ENCODE assay signal across 17 cellular contexts in the genomic region with DNA sequence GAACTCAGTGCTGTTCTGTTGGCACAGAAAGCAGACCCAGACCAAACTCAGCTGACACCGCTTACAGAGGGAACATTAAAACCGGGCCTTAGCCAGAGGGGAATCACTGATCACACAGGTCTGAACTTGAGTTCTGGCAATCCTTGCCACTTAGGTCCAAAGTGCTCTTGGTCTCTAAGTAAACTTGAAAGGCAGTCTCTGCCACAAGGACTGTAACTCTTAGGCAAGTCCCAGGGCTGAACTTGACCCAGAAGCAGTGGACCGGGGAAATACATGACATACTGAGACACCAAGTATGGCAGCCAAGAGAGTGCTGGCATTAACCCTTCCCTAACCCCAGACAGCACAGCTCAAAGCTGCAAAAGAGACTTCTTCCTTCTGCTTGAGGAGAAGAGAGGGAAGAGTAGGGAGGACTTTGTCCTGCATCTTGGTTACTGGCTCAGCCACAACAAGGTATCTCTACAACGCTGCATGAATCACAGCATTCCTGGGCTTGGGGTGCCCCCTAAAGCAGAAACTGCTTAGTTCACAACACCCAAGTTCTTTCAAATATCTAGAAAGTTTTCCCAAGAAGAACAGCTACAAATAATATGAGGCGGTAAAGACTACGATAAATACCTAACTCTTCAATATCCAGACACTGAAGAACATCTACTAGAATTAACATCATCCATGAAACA. TPM values are rescaled to one million over a fixed set of nuclear protein-coding genes. Genes with fewer than 3 reads are reported as not detected.
DNase-seq lines count a peak whose midpoint lies in the region; ATAC-seq, FAIRE-seq and TF ChIP-seq lines count a peak whose summit lies in the region.
"Had no signal": no experiment of that assay in that cellular context is flagged by ENCODE, and none has a peak within 500 bp of the region (broad histone marks: within the 10 kb centered on the region; RNA-seq: fewer than 3 reads in every experiment).

No MANE protein-coding gene starts in this region.

- peak in 1 of 2 experiments; percentile 22; a peak in 2 of 5 replicates for TF ChIP-seq RAD21 in A549 (conservative IDR thresholded peaks at IDR 0.05 in 1 of 2, IDR thresholded peaks at IDR 0.05 in 1 of 2)

- WGBS in A549 (ENCODE audit: missing lambda C conversion rate), result 57% methylated on average over 4 of the region's 6 CpGs

- H3K4me1 ChIP-seq in A549, result peaks cover 8% of the 10 kb centered on the region; the same call in 2 of the 3 replicates

- TF ChIP-seq POLR2A in A549 (IDR thresholded peaks at IDR 0.05; ENCODE audit: low read length), result no peak

- CTCF ChIA-PET in A549 (lab: Yijun Ruan, JAX), result no interaction called here

- no peak for FAIRE-seq in A549 (lab: Jason Lieb, UNC)

- H3K4me3 ChIP-seq in A549 (no peak overlapping the region), cardiac fibroblast (replicated peaks in 1 of 2; ENCODE audit: low read depth in 2 of 2, low read length in 2 of 2) (no peak overlapping the region)

- DNase-seq in A549 (ENCODE audit: low read depth in 1 of 2, low spot score in 1 of 2), result peak in 1 of 2 experiments; percentile 29
- DNase-seq in HT1080 (ENCODE audit: low read depth), result peak; percentile 23
- peak; percentile 10 to 28 for DNase-seq in cardiac fibroblast (ENCODE audit: low read depth in 2 of 2)
- DNase-seq in left kidney (ENCODE audit: low read depth, low spot score), result peak; percentile 21
- no peak for DNase-seq in NCI-H510A (lab: John Stamatoyannopoulos, UW)
- DNase-seq in NCI-H2107 treated with DMSO at 0.1 percent for 48 hours (lab: John Stamatoyannopoulos, UW; ENCODE audit: unreplicated experiment), result no peak
- DNase-seq: activated CD4-positive, CD25-positive, alpha-beta regulatory T cell; GF-D8; MM.1S; NCI-H2081; NCI-H748 treated with DMSO at 0.1 percent for 48 hours; T-cell had no signal

- ATAC-seq in A549 (peak; percentile 73 to 75; a peak in 4 of 6 replicates), GM19455 (IDR thresholded peaks at IDR 0.05; ENCODE audit: unreplicated experiment) (no peak), GM21619 (IDR thresholded peaks at IDR 0.05; ENCODE audit: unreplicated experiment) (no peak)
- ATAC-seq: activated T-helper 17 cell treated with anti-CD3 and anti-CD28 coated beads, Interleukin-2, amount 50 U/mL, for 72 hours; T-cell had no signal

- POLR2A ChIA-PET in A549 (lab: Yijun Ruan, JAX), result no interaction called here

- no peak for TF ChIP-seq EP300 in A549 (IDR thresholded peaks at IDR 0.05)

- TF ChIP-seq CTCF in A549 (IDR thresholded peaks at IDR 0.05) (no peak), cardiac fibroblast (IDR thresholded peaks at IDR 0.05; ENCODE audit: low read depth, low read length) (no peak)

- H3K27ac ChIP-seq in A549, result peak overlapping the region in 1 of 2 experiments; percentile 68; a peak in 2 of 6 replicates
- H3K27ac ChIP-seq: neutrophil had no signal

- H3K4me2 ChIP-seq in A549, result peak overlapping the region; percentile 63

- no peaks in the 10 kb centered on the region for H3K9me3 ChIP-seq in A549
- H3K9me3 ChIP-seq: neutrophil had no signal

TF ChIP-seq in A549, 52 proteins besides CTCF, POLR2A, EP300 and RAD21:
- TF ChIP-seq HOXB5 (CRISPR knock-in tag; IDR thresholded peaks at IDR 0.05) (no peak), FOSL2 (IDR thresholded peaks at IDR 0.05) (no peak), FOSL2 (CRISPR knock-in tag; IDR thresholded peaks at IDR 0.05) (peak; percentile 32)

RNA-seq across cellular contexts. Expression of a gene that starts 32.5 kb away (rescaled TPM):
- polyA plus RNA-seq in A549 (2011; rRNA removed), result 0.09 and 0.13 TPM in 2 replicates
- polyA plus RNA-seq in A549 (2012; cell fraction: cytosol; rRNA removed), result 0.09 TPM in 1 of 2 replicates, not detected in the other
- not detected in 2 replicates for polyA plus RNA-seq in A549 (2012; cell fraction: nucleus; rRNA removed)
- polyA plus RNA-seq in A549 (2017; fragmentation: RNase III; extraction: RNeasy Plus Mini Kit Qiagen cat#74134 plus additional on column Dnase treatment), result 0.08 to 0.35 TPM (median 0.28 TPM) in 3 replicates
- polyA minus RNA-seq in A549 (2011; rRNA and poly(A)+ RNA removed), result 0.73 TPM in 1 of 2 replicates, not detected in the other
- total RNA-seq in HT1080 (2014; rRNA removed; shearing (Covaris generic)), result 0.63 TPM in 2 replicates
- polyA plus RNA-seq in HT1080 (2015; cell fraction: cytosol; rRNA removed), result 1.3 and 2.3 TPM in 2 replicates
- 0.53 and 1.7 TPM in 2 replicates for polyA plus RNA-seq in HT1080 (2015; cell fraction: nucleus; rRNA removed)
- total RNA-seq: activated CD8-positive, alpha-beta memory T cell treated with anti-CD3 and anti-CD28 coated beads for 36 hours; activated T-helper 17 cell treated with anti-CD3 and anti-CD28 coated beads, Interleukin-2, amount 50 U/mL, for 72 hours had no signal

Comparison
In these comparisons a context has a peak if more than half of its experiments do, and no peak if none do; other contexts are left out.
1. ATAC-seq: peak in A549 (2 of 2); none in GM19455 (single experiment) and GM21619 (single experiment).
2. DNase-seq: peak in HT1080 (single experiment), cardiac fibroblast (2 of 2) and left kidney (single experiment); none in NCI-H510A (single experiment) and NCI-H2107 treated with DMSO at 0.1 percent for 48 hours (single experiment).